In genomic region chr1:25033828-25034451, GRCh38 we compare ENCODE assay signal across 8 cellular contexts.
DNase-seq lines count a peak whose midpoint lies in the region; ATAC-seq and TF ChIP-seq lines count a peak whose summit lies in the region.

No MANE protein-coding gene starts in this region.

- H3K36me3 ChIP-seq in Loucy (ENCODE audit: insufficient read depth, low read length) (no peaks in the 10 kb centered on the region), neutrophil (no peaks in the 10 kb centered on the region)

- H3K27ac Mint-ChIP-seq in central memory CD8-positive, alpha-beta T cell (ENCODE audit: low read depth) = peak overlapping the region; percentile 99

- TF ChIP-seq CTCF in Loucy (conservative IDR thresholded peaks at IDR 0.05; ENCODE audit: low read length) (no peak), neutrophil (IDR thresholded peaks at IDR 0.05) (peak; percentile 59)

- H2AFZ ChIP-seq in Loucy (ENCODE audit: low read length) = no peak overlapping the region

- peaks cover 16% of the 10 kb centered on the region for H3K36me3 Mint-ChIP-seq in central memory CD8-positive, alpha-beta T cell (ENCODE audit: insufficient read depth)

- no peaks in the 10 kb centered on the region for H3K9me3 Mint-ChIP-seq in central memory CD8-positive, alpha-beta T cell

- no peaks in the 10 kb centered on the region for H4K20me1 ChIP-seq in Loucy (ENCODE audit: insufficient read depth, low read length, poor library complexity, severe bottlenecking)

- H3K4me3 Mint-ChIP-seq in central memory CD8-positive, alpha-beta T cell = no peak overlapping the region

- no peaks in the 10 kb centered on the region for H3K9me2 ChIP-seq in Loucy (replicated peaks; ENCODE audit: low read depth, low read length)

- H3K9me3 ChIP-seq in Loucy (ENCODE audit: insufficient read depth, low read depth, low read length) = no peaks in the 10 kb centered on the region
- H3K9me3 ChIP-seq in neutrophil = no peaks in the 10 kb centered on the region

- H3K4me2 ChIP-seq in Loucy (ENCODE audit: low read depth, low read length, poor library complexity, severe bottlenecking) = peak overlapping the region; percentile 80

- H3K4me1 ChIP-seq in Loucy (ENCODE audit: insufficient read depth, low read length, poor library complexity, severe bottlenecking) = peaks cover 88% of the 10 kb centered on the region
- H3K4me1 ChIP-seq in neutrophil (ENCODE audit: control insufficient read depth in 1 of 2, insufficient read depth in 1 of 2, low read depth in 1 of 2, low read length in 1 of 2) = peaks cover 66 to 73% of the 10 kb centered on the region in 2 experiments

- peaks cover 9% of the 10 kb centered on the region; the same call in 1 of the 2 replicates for H3F3A ChIP-seq in Loucy (ENCODE audit: low read depth)

- peak overlapping the region; percentile 92 for H3K9ac ChIP-seq in Loucy (ENCODE audit: low read depth, low read length, poor library complexity, severe bottlenecking)

- H3K4me3 ChIP-seq in Loucy (ENCODE audit: low read length, poor library complexity, severe bottlenecking) (peak overlapping the region; percentile 63), neutrophil (ENCODE audit: low read depth in 1 of 2, low read length in 1 of 2) (peak overlapping the region; percentile 41 to 64)

- no peaks in the 10 kb centered on the region for H3K27me3 Mint-ChIP-seq in central memory CD8-positive, alpha-beta T cell

- DNase-seq in GF-D8 (lab: John Stamatoyannopoulos, UW) (peak; percentile 92), DMS153 (lab: John Stamatoyannopoulos, UW) (no peak)
- DNase-seq in central memory CD8-positive, alpha-beta T cell (ENCODE audit: low spot score in 2 of 2) = no peak

- peak overlapping the region; percentile 90 for H3K27ac ChIP-seq in neutrophil

- no peaks in the 10 kb centered on the region for H3K27me3 ChIP-seq in Loucy (ENCODE audit: insufficient read depth, low read length, poor library complexity, severe bottlenecking)
- H3K27me3 ChIP-seq in neutrophil = peaks cover 15% of the 10 kb centered on the region

- no peaks in the 10 kb centered on the region for H3K79me2 ChIP-seq in Loucy (ENCODE audit: insufficient read depth, low read length)

- H3K4me1 Mint-ChIP-seq in central memory CD8-positive, alpha-beta T cell = peaks cover 55% of the 10 kb centered on the region

- ATAC-seq in central memory CD8-positive, alpha-beta T cell (replicated peaks; ENCODE audit: extremely low read depth, poor library complexity, severe bottlenecking) = no peak
- ATAC-seq in HG03520 (IDR thresholded peaks at IDR 0.05; ENCODE audit: unreplicated experiment) (no peak), HG03565 (IDR thresholded peaks at IDR 0.05; ENCODE audit: unreplicated experiment) (no peak), GM19328 (IDR thresholded peaks at IDR 0.05; ENCODE audit: unreplicated experiment) (no peak)
